In the genomic region with DNA sequence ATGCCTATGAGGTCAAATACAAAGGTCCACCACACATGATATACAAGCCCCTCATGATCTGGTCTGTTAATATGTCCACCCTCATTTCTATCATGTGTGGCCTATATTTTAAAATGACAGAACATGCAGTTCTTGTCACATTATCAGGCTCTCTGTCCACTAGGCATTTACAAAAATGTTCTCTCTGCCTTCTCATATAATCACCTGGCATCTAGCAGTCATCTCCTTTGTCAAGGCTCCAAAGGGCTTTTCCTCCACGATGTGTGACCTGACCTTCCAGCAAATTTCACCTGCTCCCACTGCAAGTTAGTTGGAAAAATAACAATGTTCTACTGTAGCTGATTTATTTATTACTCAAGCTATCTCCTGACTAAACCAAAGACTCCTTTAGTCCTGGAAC, we compare ENCODE assay signal across 1 cellular context.
TF ChIP-seq lines count a peak whose summit lies in the region.

No MANE protein-coding gene starts in this region.

TF ChIP-seq in GM23338, 12 proteins besides CTCF, POLR2A, EP300 and RAD21 (continued from another document):
- TF ChIP-seq, protein P1, sequence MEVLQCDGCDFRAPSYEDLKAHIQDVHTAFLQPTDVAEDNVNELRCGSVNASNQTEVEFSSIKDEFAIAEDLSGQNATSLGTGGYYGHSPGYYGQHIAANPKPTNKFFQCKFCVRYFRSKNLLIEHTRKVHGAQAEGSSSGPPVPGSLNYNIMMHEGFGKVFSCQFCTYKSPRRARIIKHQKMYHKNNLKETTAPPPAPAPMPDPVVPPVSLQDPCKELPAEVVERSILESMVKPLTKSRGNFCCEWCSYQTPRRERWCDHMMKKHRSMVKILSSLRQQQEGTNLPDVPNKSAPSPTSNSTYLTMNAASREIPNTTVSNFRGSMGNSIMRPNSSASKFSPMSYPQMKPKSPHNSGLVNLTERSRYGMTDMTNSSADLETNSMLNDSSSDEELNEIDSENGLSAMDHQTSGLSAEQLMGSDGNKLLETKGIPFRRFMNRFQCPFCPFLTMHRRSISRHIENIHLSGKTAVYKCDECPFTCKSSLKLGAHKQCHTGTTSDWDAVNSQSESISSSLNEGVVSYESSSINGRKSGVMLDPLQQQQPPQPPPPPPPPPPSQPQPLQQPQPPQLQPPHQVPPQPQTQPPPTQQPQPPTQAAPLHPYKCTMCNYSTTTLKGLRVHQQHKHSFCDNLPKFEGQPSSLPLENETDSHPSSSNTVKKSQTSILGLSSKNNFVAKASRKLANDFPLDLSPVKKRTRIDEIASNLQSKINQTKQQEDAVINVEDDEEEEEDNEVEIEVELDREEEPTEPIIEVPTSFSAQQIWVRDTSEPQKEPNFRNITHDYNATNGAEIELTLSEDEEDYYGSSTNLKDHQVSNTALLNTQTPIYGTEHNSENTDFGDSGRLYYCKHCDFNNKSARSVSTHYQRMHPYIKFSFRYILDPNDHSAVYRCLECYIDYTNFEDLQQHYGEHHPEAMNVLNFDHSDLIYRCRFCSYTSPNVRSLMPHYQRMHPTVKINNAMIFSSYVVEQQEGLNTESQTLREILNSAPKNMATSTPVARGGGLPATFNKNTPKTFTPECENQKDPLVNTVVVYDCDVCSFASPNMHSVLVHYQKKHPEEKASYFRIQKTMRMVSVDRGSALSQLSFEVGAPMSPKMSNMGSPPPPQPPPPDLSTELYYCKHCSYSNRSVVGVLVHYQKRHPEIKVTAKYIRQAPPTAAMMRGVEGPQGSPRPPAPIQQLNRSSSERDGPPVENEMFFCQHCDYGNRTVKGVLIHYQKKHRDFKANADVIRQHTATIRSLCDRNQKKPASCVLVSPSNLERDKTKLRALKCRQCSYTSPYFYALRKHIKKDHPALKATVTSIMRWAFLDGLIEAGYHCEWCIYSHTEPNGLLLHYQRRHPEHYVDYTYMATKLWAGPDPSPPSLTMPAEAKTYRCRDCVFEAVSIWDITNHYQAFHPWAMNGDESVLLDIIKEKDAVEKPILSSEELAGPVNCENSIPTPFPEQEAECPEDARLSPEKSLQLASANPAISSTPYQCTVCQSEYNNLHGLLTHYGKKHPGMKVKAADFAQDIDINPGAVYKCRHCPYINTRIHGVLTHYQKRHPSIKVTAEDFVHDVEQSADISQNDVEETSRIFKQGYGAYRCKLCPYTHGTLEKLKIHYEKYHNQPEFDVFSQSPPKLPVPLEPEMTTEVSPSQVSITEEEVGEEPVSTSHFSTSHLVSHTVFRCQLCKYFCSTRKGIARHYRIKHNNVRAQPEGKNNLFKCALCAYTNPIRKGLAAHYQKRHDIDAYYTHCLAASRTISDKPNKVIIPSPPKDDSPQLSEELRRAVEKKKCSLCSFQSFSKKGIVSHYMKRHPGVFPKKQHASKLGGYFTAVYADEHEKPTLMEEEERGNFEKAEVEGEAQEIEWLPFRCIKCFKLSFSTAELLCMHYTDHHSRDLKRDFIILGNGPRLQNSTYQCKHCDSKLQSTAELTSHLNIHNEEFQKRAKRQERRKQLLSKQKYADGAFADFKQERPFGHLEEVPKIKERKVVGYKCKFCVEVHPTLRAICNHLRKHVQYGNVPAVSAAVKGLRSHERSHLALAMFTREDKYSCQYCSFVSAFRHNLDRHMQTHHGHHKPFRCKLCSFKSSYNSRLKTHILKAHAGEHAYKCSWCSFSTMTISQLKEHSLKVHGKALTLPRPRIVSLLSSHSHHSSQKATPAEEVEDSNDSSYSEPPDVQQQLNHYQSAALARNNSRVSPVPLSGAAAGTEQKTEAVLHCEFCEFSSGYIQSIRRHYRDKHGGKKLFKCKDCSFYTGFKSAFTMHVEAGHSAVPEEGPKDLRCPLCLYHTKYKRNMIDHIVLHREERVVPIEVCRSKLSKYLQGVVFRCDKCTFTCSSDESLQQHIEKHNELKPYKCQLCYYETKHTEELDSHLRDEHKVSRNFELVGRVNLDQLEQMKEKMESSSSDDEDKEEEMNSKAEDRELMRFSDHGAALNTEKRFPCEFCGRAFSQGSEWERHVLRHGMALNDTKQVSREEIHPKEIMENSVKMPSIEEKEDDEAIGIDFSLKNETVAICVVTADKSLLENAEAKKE (CRISPR knock-in tag; IDR thresholded peaks at IDR 0.05) = no peak
- TF ChIP-seq, protein P2, sequence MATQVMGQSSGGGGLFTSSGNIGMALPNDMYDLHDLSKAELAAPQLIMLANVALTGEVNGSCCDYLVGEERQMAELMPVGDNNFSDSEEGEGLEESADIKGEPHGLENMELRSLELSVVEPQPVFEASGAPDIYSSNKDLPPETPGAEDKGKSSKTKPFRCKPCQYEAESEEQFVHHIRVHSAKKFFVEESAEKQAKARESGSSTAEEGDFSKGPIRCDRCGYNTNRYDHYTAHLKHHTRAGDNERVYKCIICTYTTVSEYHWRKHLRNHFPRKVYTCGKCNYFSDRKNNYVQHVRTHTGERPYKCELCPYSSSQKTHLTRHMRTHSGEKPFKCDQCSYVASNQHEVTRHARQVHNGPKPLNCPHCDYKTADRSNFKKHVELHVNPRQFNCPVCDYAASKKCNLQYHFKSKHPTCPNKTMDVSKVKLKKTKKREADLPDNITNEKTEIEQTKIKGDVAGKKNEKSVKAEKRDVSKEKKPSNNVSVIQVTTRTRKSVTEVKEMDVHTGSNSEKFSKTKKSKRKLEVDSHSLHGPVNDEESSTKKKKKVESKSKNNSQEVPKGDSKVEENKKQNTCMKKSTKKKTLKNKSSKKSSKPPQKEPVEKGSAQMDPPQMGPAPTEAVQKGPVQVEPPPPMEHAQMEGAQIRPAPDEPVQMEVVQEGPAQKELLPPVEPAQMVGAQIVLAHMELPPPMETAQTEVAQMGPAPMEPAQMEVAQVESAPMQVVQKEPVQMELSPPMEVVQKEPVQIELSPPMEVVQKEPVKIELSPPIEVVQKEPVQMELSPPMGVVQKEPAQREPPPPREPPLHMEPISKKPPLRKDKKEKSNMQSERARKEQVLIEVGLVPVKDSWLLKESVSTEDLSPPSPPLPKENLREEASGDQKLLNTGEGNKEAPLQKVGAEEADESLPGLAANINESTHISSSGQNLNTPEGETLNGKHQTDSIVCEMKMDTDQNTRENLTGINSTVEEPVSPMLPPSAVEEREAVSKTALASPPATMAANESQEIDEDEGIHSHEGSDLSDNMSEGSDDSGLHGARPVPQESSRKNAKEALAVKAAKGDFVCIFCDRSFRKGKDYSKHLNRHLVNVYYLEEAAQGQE (IDR thresholded peaks at IDR 0.05; ENCODE audit: unreplicated experiment) = no peak
- no peak for TF ChIP-seq POLR2AphosphoS5 (IDR thresholded peaks at IDR 0.05; ENCODE audit: low read depth)
- TF ChIP-seq NANOG (IDR thresholded peaks at IDR 0.05; ENCODE audit: borderline replicate concordance) = no peak
- no peak for TF ChIP-seq EZH2 (IDR thresholded peaks at IDR 0.05; ENCODE audit: low read depth, unreplicated experiment)
- TF ChIP-seq, protein P3, sequence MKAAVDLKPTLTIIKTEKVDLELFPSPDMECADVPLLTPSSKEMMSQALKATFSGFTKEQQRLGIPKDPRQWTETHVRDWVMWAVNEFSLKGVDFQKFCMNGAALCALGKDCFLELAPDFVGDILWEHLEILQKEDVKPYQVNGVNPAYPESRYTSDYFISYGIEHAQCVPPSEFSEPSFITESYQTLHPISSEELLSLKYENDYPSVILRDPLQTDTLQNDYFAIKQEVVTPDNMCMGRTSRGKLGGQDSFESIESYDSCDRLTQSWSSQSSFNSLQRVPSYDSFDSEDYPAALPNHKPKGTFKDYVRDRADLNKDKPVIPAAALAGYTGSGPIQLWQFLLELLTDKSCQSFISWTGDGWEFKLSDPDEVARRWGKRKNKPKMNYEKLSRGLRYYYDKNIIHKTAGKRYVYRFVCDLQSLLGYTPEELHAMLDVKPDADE (IDR thresholded peaks at IDR 0.05) = no peak
